ENCODE assay signal across 18 cellular contexts in genomic region chr16:30663820-30664528, GRCh38. TPM values are rescaled to one million over a fixed set of nuclear protein-coding genes. Genes with fewer than 3 reads are reported as not detected.
A peak's percentile ranks its signal among the peaks of the same experiment; 100 is the strongest.
DNase-seq lines count a peak whose midpoint lies in the region; ATAC-seq and TF ChIP-seq lines count a peak whose summit lies in the region.
"Had no signal": no experiment of that assay in that cellular context is flagged by ENCODE, and none has a peak within 500 bp of the region (broad histone marks: within the 10 kb centered on the region; RNA-seq: fewer than 3 reads in every experiment).

No MANE protein-coding gene starts in this region.

- H3K4me3 ChIP-seq in uterus (no peak overlapping the region), heart right ventricle (no peak overlapping the region)
- H3K4me3 ChIP-seq: A549, PC-9, sigmoid colon had no signal

- POLR2A ChIA-PET in activated CD4-positive, alpha-beta T cell treated with anti-CD3 and anti-CD28 coated beads, Interleukin-2, amount 10 ng/mL, durations not matched to agents 7 days and 5 days (lab: Charles Lee): no interaction called here

- CTCF ChIA-PET in activated CD4-positive, alpha-beta T cell treated with anti-CD3 and anti-CD28 coated beads, Interleukin-2, amount 10 ng/mL, durations not matched to agents 7 days and 5 days (lab: Charles Lee): interaction anchor here (0.6 to 3.2 kb wide), 4 partner anchors 18 to 238 kb away, joined by 3 to 18 read pairs (median 6); no protein-coding TSS in a partner anchor

- no peak for DNase-seq in activated CD4-positive, alpha-beta T cell treated with anti-CD3 and anti-CD28 coated beads, Interleukin-2, amount 10 ng/mL, durations not matched to agents 24 days and 14 days
- no peak for DNase-seq in activated CD4-positive, alpha-beta T cell treated with anti-CD3 and anti-CD28 coated beads, Interleukin-2, amount 10 ng/mL, durations not matched to agents 7 days and 5 days
- DNase-seq in GM20000 (ENCODE audit: low spot score): peak; percentile 30
- no peak for DNase-seq in nephron progenitor cell
- DNase-seq in uterus: no peak
- no peak for DNase-seq in heart right ventricle
- DNase-seq: kidney; mesendoderm; NCI-H1930; NCI-H69; PC-9; sigmoid colon; stimulated activated CD4-positive, alpha-beta T cell treated with anti-CD3 and anti-CD28 coated beads, Interleukin-4, amount 100 ng/mL, for 4 hours had no signal

- H3K27ac ChIP-seq in uterus (no peak overlapping the region), heart right ventricle (no peak overlapping the region)
- H3K27ac ChIP-seq: A549, PC-9, sigmoid colon had no signal

- TF ChIP-seq POLR2A in uterus (IDR thresholded peaks at IDR 0.05): no peak

- TF ChIP-seq CTCF in GM20000 (IDR thresholded peaks at IDR 0.05; ENCODE audit: extremely low read depth, missing control alignments) (no peak), brain (conservative IDR thresholded peaks at IDR 0.05) (no peak), nephron progenitor cell (IDR thresholded peaks at IDR 0.05) (no peak), uterus (IDR thresholded peaks at IDR 0.05) (no peak), heart right ventricle (IDR thresholded peaks at IDR 0.05) (no peak)

- H3K36me3 Mint-ChIP-seq in activated CD4-positive, alpha-beta T cell treated with anti-CD3 and anti-CD28 coated beads, Interleukin-2, amount 10 ng/mL, durations not matched to agents 24 days and 14 days (ENCODE audit: low read depth): peaks cover 71% of the 10 kb centered on the region
- peaks cover 53% of the 10 kb centered on the region for H3K36me3 Mint-ChIP-seq in activated CD4-positive, alpha-beta T cell treated with anti-CD3 and anti-CD28 coated beads, Interleukin-2, amount 10 ng/mL, durations not matched to agents 7 days and 5 days (ENCODE audit: low read depth)
- H3K36me3 Mint-ChIP-seq in brain (peaks cover 63% of the 10 kb centered on the region), nephron progenitor cell (ENCODE audit: low read depth) (peaks cover 54% of the 10 kb centered on the region)

- H3K36me3 ChIP-seq in uterus: no peaks in the 10 kb centered on the region
- peaks cover 0 to 84% (median 77%) of the 10 kb centered on the region in 9 donors for H3K36me3 ChIP-seq in heart right ventricle

- ATAC-seq in HG03469 (IDR thresholded peaks at IDR 0.05; ENCODE audit: unreplicated experiment): no peak
- no peak for ATAC-seq in heart right ventricle
- ATAC-seq: A549, esophagus mucosa, SK-N-SH treated with all-trans-retinoic acid at 6 μM for 48 hours had no signal

- H3K4me1 Mint-ChIP-seq in activated CD4-positive, alpha-beta T cell treated with anti-CD3 and anti-CD28 coated beads, Interleukin-2, amount 10 ng/mL, durations not matched to agents 24 days and 14 days: peaks cover 29% of the 10 kb centered on the region
- peaks cover 37% of the 10 kb centered on the region for H3K4me1 Mint-ChIP-seq in activated CD4-positive, alpha-beta T cell treated with anti-CD3 and anti-CD28 coated beads, Interleukin-2, amount 10 ng/mL, durations not matched to agents 7 days and 5 days
- peaks cover 36% of the 10 kb centered on the region for H3K4me1 Mint-ChIP-seq in brain
- H3K4me1 Mint-ChIP-seq in nephron progenitor cell: peaks cover 32% of the 10 kb centered on the region

- H3K4me3 Mint-ChIP-seq in activated CD4-positive, alpha-beta T cell treated with anti-CD3 and anti-CD28 coated beads, Interleukin-2, amount 10 ng/mL, durations not matched to agents 24 days and 14 days: peak overlapping the region; percentile 9
- H3K4me3 Mint-ChIP-seq in activated CD4-positive, alpha-beta T cell treated with anti-CD3 and anti-CD28 coated beads, Interleukin-2, amount 10 ng/mL, durations not matched to agents 7 days and 5 days: no peak overlapping the region
- H3K4me3 Mint-ChIP-seq in brain: peak overlapping the region in 3 of 5 experiments; percentile 1 to 72 (median 37)
- H3K4me3 Mint-ChIP-seq in nephron progenitor cell: no peak overlapping the region

- no peaks in the 10 kb centered on the region for H3K27me3 Mint-ChIP-seq in activated CD4-positive, alpha-beta T cell treated with anti-CD3 and anti-CD28 coated beads, Interleukin-2, amount 10 ng/mL, durations not matched to agents 24 days and 14 days
- no peaks in the 10 kb centered on the region for H3K27me3 Mint-ChIP-seq in activated CD4-positive, alpha-beta T cell treated with anti-CD3 and anti-CD28 coated beads, Interleukin-2, amount 10 ng/mL, durations not matched to agents 7 days and 5 days
- peaks cover 3% of the 10 kb centered on the region for H3K27me3 Mint-ChIP-seq in brain
- H3K27me3 Mint-ChIP-seq in nephron progenitor cell (ENCODE audit: low read depth, poor library complexity): peaks cover 2% of the 10 kb centered on the region

- no peaks in the 10 kb centered on the region for H3K27me3 ChIP-seq in uterus
- no peaks in the 10 kb centered on the region for H3K27me3 ChIP-seq in heart right ventricle
- H3K27me3 ChIP-seq: sigmoid colon had no signal

- peak overlapping the region; percentile 17 for H3K27ac Mint-ChIP-seq in activated CD4-positive, alpha-beta T cell treated with anti-CD3 and anti-CD28 coated beads, Interleukin-2, amount 10 ng/mL, durations not matched to agents 24 days and 14 days
- no peak overlapping the region for H3K27ac Mint-ChIP-seq in activated CD4-positive, alpha-beta T cell treated with anti-CD3 and anti-CD28 coated beads, Interleukin-2, amount 10 ng/mL, durations not matched to agents 7 days and 5 days
- H3K27ac Mint-ChIP-seq in brain: peak overlapping the region; percentile 17 to 78 (median 39)
- H3K27ac Mint-ChIP-seq in nephron progenitor cell: peak overlapping the region; percentile 59

- intact Hi-C loops in activated CD4-positive, alpha-beta T cell treated with anti-CD3 and anti-CD28 coated beads, Interleukin-2, amount 10 ng/mL, durations not matched to agents 24 days and 14 days (cut with micrococcal nuclease): no loop called here
- intact Hi-C loops in uterus (cut with DNase I; ENCODE audit: low total_unique reads): no loop called here
- intact Hi-C loops in heart right ventricle (cut with DNase I): no loop called here

- H3K4me1 ChIP-seq in uterus: peaks cover 0 to 18% of the 10 kb centered on the region in 2 donors
- H3K4me1 ChIP-seq in heart right ventricle: peaks cover 11 to 45% (median 40%) of the 10 kb centered on the region in 9 donors

- H3K9me3 ChIP-seq in uterus: no peaks in the 10 kb centered on the region
- no peaks in the 10 kb centered on the region for H3K9me3 ChIP-seq in heart right ventricle
- H3K9me3 ChIP-seq: A549, sigmoid colon had no signal

- no peaks in the 10 kb centered on the region for H3K9me3 Mint-ChIP-seq in activated CD4-positive, alpha-beta T cell treated with anti-CD3 and anti-CD28 coated beads, Interleukin-2, amount 10 ng/mL, durations not matched to agents 24 days and 14 days
- no peaks in the 10 kb centered on the region for H3K9me3 Mint-ChIP-seq in activated CD4-positive, alpha-beta T cell treated with anti-CD3 and anti-CD28 coated beads, Interleukin-2, amount 10 ng/mL, durations not matched to agents 7 days and 5 days
- H3K9me3 Mint-ChIP-seq in brain (no peaks in the 10 kb centered on the region), nephron progenitor cell (no peaks in the 10 kb centered on the region)

- WGBS in heart right ventricle, 2 donors: 78 to 84% methylated on average over 24 of the region's 24 CpGs

RNA-seq across cellular contexts. Expression of gene FBRS, which starts 5.7 kb away (rescaled TPM):
- 121 and 124 TPM in 2 replicates for total RNA-seq in activated CD4-positive, alpha-beta T cell treated with anti-CD3 and anti-CD28 coated beads, Interleukin-2, amount 10 ng/mL, durations not matched to agents 24 days and 14 days
- 100 to 1,000 TPM in 1 of 2 experiments, 10 to 100 TPM in 1; 88.9 to 109 TPM for total RNA-seq in activated CD4-positive, alpha-beta T cell treated with anti-CD3 and anti-CD28 coated beads, Interleukin-2, amount 10 ng/mL, durations not matched to agents 7 days and 5 days
- polyA plus RNA-seq in brain (ENCODE audit: insufficient read depth, low read depth, low replicate concordance) (72.1 TPM), heart right ventricle (10 to 100 TPM; 30.5 to 40.2 TPM)
- total RNA-seq in uterus (10 to 100 TPM in 2 of 4 donors, 1 to 10 TPM in 2; 8.5 to 78.4 (median 16.5) TPM), heart right ventricle (10 to 100 TPM; 24.6 to 38.5 (median 27.5) TPM)

RNA-seq across cellular contexts. Expression of gene PRR14, which starts 13.2 kb away (rescaled TPM):
- 82.2 and 86.7 TPM in 2 replicates for total RNA-seq in activated CD4-positive, alpha-beta T cell treated with anti-CD3 and anti-CD28 coated beads, Interleukin-2, amount 10 ng/mL, durations not matched to agents 24 days and 14 days
- 10 to 100 TPM; 78.6 to 80.1 TPM for total RNA-seq in activated CD4-positive, alpha-beta T cell treated with anti-CD3 and anti-CD28 coated beads, Interleukin-2, amount 10 ng/mL, durations not matched to agents 7 days and 5 days
- polyA plus RNA-seq in brain (ENCODE audit: insufficient read depth, low read depth, low replicate concordance) (69.8 TPM), heart right ventricle (10 to 100 TPM; 26.8 to 58.1 TPM)
- total RNA-seq in uterus (10 to 100 TPM in 2 of 4 donors, 1 to 10 TPM in 2; 1.0 to 82.4 (median 10.0) TPM), heart right ventricle (10 to 100 TPM in 9 of 10 donors, 1 to 10 TPM in 1; 9.9 to 23.9 (median 16.7) TPM)

RNA-seq across cellular contexts. Expression of gene SRCAP, which starts 35.0 kb away (rescaled TPM):
- total RNA-seq in activated CD4-positive, alpha-beta T cell treated with anti-CD3 and anti-CD28 coated beads, Interleukin-2, amount 10 ng/mL, durations not matched to agents 24 days and 14 days: 90.4 and 91.6 TPM in 2 replicates
- total RNA-seq in activated CD4-positive, alpha-beta T cell treated with anti-CD3 and anti-CD28 coated beads, Interleukin-2, amount 10 ng/mL, durations not matched to agents 7 days and 5 days: 10 to 100 TPM; 81.7 to 86.1 TPM
- polyA plus RNA-seq in brain (ENCODE audit: insufficient read depth, low read depth, low replicate concordance): 40.4 TPM
- 10 to 100 TPM in 2 of 4 donors, 1 to 10 TPM in 2; 5.6 to 80.7 (median 26.0) TPM for total RNA-seq in uterus
- total RNA-seq in heart right ventricle: 10 to 100 TPM; 40.1 to 60.6 (median 46.7) TPM
- 10 to 100 TPM in 1 of 2 donors, 1 to 10 TPM in 1; 2.6 to 26.3 TPM for polyA plus RNA-seq in heart right ventricle

RNA-seq across cellular contexts. Expression of gene ZNF689, which starts 53.8 kb away (rescaled TPM):
- total RNA-seq in activated CD4-positive, alpha-beta T cell treated with anti-CD3 and anti-CD28 coated beads, Interleukin-2, amount 10 ng/mL, durations not matched to agents 24 days and 14 days: 14.0 and 14.6 TPM in 2 replicates
- total RNA-seq in activated CD4-positive, alpha-beta T cell treated with anti-CD3 and anti-CD28 coated beads, Interleukin-2, amount 10 ng/mL, durations not matched to agents 7 days and 5 days: 10 to 100 TPM; 12.8 to 13.8 TPM
- 10.9 TPM for polyA plus RNA-seq in brain (ENCODE audit: insufficient read depth, low read depth, low replicate concordance)
- 10 to 100 TPM in 1 of 4 donors, 1 to 10 TPM in 3; 3.1 to 11.5 (median 7.0) TPM for total RNA-seq in uterus
- 1 to 10 TPM; 4.0 to 7.4 (median 5.6) TPM for total RNA-seq in heart right ventricle
- 1 to 10 TPM; 2.7 to 3.1 TPM for polyA plus RNA-seq in heart right ventricle

Comparison
In these comparisons a context has a peak if more than half of its experiments do, and no peak if none do; other contexts are left out.
1. H3K4me3 Mint-ChIP-seq: peak in activated CD4-positive, alpha-beta T cell treated with anti-CD3 and anti-CD28 coated beads, Interleukin-2, amount 10 ng/mL, durations not matched to agents 24 days and 14 days (single experiment) and brain (3 of 5); none in activated CD4-positive, alpha-beta T cell treated with anti-CD3 and anti-CD28 coated beads, Interleukin-2, amount 10 ng/mL, durations not matched to agents 7 days and 5 days (single experiment) and nephron progenitor cell (single experiment).